Comparison of ENCODE assay signal across 1 cellular context in the genomic region with DNA sequence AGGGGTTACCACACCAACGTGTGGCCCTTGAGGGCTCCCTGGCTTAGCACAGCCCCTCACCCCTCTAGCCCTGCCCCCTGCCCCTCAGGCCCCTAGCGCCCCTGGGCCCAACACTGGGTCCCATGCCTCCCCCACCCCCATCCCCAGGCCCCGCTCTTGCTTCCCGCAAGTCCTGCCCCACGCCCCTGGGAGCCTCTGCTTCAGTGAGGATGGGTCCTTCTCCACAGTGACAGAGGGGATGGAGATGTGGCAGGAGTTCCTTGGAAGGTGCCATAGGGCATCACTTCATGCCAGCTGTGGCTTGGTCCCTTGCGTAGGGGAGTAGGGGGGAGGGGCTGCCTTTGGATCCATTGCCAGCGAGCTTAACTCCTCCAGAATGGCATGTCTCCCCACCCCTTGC.
TF ChIP-seq lines count a peak whose summit lies in the region.

No MANE protein-coding gene starts in this region.

TF ChIP-seq in IMR-90, 13 proteins besides CTCF, POLR2A, EP300 and RAD21:
- TF ChIP-seq, protein P1, sequence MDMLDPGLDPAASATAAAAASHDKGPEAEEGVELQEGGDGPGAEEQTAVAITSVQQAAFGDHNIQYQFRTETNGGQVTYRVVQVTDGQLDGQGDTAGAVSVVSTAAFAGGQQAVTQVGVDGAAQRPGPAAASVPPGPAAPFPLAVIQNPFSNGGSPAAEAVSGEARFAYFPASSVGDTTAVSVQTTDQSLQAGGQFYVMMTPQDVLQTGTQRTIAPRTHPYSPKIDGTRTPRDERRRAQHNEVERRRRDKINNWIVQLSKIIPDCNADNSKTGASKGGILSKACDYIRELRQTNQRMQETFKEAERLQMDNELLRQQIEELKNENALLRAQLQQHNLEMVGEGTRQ (IDR thresholded peaks at IDR 0.05; ENCODE audit: low read depth, low read length): no peak
- no peak for TF ChIP-seq MXI1 (IDR thresholded peaks at IDR 0.05; ENCODE audit: borderline replicate concordance, low read depth, low read length)
- no peak for TF ChIP-seq MAZ (IDR thresholded peaks at IDR 0.05; ENCODE audit: borderline replicate concordance, low read depth, low read length)
- no peak for TF ChIP-seq SMC3 (IDR thresholded peaks at IDR 0.05; ENCODE audit: low read depth, low read length)
- TF ChIP-seq, protein P2, sequence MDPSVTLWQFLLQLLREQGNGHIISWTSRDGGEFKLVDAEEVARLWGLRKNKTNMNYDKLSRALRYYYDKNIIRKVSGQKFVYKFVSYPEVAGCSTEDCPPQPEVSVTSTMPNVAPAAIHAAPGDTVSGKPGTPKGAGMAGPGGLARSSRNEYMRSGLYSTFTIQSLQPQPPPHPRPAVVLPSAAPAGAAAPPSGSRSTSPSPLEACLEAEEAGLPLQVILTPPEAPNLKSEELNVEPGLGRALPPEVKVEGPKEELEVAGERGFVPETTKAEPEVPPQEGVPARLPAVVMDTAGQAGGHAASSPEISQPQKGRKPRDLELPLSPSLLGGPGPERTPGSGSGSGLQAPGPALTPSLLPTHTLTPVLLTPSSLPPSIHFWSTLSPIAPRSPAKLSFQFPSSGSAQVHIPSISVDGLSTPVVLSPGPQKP (IDR thresholded peaks at IDR 0.05; ENCODE audit: borderline replicate concordance, low read depth, low read length): no peak
